1 cellular context compared by ENCODE assay signal in the genomic region with DNA sequence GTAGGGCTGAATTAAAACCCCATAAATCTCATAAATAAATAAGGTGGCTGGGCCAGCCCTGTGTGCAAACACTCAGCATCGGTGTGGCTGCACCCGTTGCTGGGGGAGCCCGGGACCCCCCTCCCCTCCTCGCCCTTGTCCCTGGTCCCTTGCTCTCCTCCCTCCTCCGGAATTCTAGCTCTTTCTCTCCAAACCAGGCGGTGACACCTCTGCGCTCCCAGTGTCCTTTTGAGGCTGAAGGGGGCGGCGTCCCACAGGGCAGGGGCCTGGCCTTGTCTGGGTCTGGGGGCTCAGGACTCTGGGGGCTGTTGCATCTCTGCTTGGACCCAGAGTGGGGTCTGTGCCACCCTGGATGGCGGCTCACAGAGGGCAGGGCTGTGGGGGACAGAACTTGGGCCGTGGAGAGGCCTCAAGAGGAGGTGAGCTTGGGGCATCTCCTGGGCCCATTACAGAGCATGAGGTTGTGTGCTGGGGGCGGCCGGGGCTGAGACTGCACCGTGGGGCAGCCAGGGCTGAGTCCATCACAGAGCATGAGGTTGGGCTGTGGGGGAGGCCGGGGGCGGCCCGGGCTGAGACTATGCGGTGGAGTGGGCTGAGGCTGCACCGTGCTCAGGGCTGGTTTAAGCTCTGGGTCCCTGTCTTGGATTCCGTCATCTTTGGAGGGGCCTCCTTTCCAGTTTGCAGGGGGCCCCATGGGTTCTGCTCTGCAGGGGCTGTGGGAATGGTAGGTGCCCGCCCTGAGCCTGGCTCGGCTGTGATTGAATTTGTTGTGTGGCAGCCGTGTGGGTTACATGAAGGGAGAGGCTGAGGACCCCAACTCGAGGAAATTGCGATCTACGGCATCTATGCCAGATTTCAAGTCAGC.
TF ChIP-seq lines count a peak whose summit lies in the region.

No MANE protein-coding gene starts in this region.

TF ChIP-seq in A549, 52 proteins besides CTCF, POLR2A, EP300 and RAD21 (continued from another document):
- no peak for TF ChIP-seq KDM5A (IDR thresholded peaks at IDR 0.05)
- TF ChIP-seq HEYL (CRISPR knock-in tag; IDR thresholded peaks at IDR 0.05) = no peak
- TF ChIP-seq, protein P1, sequence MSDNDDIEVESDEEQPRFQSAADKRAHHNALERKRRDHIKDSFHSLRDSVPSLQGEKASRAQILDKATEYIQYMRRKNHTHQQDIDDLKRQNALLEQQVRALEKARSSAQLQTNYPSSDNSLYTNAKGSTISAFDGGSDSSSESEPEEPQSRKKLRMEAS (IDR thresholded peaks at IDR 0.05) = no peak
- no peak for TF ChIP-seq MAZ (IDR thresholded peaks at IDR 0.05; ENCODE audit: borderline replicate concordance, low read depth, low read length)
- no peak for TF ChIP-seq RCOR1 (IDR thresholded peaks at IDR 0.05; ENCODE audit: low read depth, low read length)
- no peak for TF ChIP-seq NPAS2 (CRISPR knock-in tag; IDR thresholded peaks at IDR 0.05; ENCODE audit: borderline replicate concordance)
- no peak for TF ChIP-seq RARB (CRISPR knock-in tag; IDR thresholded peaks at IDR 0.05)
- no peak for TF ChIP-seq SREBF2 (IDR thresholded peaks at IDR 0.05)
TF ChIP-seq in A549: peak in this region for 0.
